Comparison of ENCODE assay signal across 10 cellular contexts in the genomic region with DNA sequence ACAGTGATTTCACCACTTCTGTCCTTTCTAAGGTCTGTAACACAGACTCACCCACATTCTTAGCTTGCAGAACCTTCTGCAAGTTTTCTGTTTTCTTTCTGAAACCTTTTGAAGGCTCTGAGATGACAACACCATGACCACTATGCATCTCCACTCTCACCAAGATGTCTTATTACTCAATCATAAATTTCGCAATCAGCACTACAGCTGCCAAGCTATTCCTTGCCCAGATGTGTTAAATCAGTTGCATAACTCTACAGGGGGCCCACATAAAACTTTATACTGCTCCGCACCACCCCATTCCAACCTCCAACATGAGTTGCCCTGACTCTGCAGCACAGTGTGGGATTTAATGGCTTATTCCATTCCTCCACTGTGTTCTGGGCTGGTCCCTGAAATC.
DNase-seq lines count a peak whose midpoint lies in the region; ATAC-seq and TF ChIP-seq lines count a peak whose summit lies in the region.
"Had no signal": no experiment of that assay in that cellular context is flagged by ENCODE, and none has a peak within 500 bp of the region (broad histone marks: within the 10 kb centered on the region; RNA-seq: fewer than 3 reads in every experiment).

No MANE protein-coding gene starts in this region.

- H3K27me3 ChIP-seq in dorsolateral prefrontal cortex: no peaks in the 10 kb centered on the region

- intact Hi-C loops in sciatic nerve (cut with DNase I) (no loop called here), dorsolateral prefrontal cortex (cut with DNase I) (no loop called here)

- peak; percentile 85 for DNase-seq in GM04504 (ENCODE audit: low read depth)
- peak; percentile 32 for DNase-seq in NCI-H226
- DNase-seq in dedifferentiated amniotic fluid mesenchymal stem cell (ENCODE audit: extremely low spot score): peak; percentile 52
- DNase-seq in sciatic nerve (ENCODE audit: low spot score): no peak
- no peak for DNase-seq in dorsolateral prefrontal cortex
- DNase-seq: activated T-cell treated with anti-CD3 and anti-CD28 coated beads, Interleukin-2, amount 50 U/mL, for 48 hours; GOT3; stimulated activated CD8-positive, alpha-beta memory T cell treated with anti-CD3 and anti-CD28 coated beads, Interleukin-4, amount 100 ng/mL, for 48 hours had no signal

- no peak for TF ChIP-seq CTCF in dorsolateral prefrontal cortex (IDR thresholded peaks at IDR 0.05 in 54 of 56, conservative IDR thresholded peaks at IDR 0.05 in 2 of 56; ENCODE audit: low read depth in 1 of 56, partially characterized antibody in 56 of 56)

- H3K27ac ChIP-seq in dorsolateral prefrontal cortex: no peak overlapping the region

- peak; percentile 96 for ATAC-seq in sciatic nerve
- no peak for ATAC-seq in GM21737 (IDR thresholded peaks at IDR 0.05; ENCODE audit: unreplicated experiment)
- ATAC-seq in HG03521 (IDR thresholded peaks at IDR 0.05; ENCODE audit: unreplicated experiment): no peak

- no peak overlapping the region for H3K4me3 ChIP-seq in dorsolateral prefrontal cortex

Comparison
In these comparisons a context has a peak if more than half of its experiments do, and no peak if none do; other contexts are left out.
1. DNase-seq: peak in GM04504 (single experiment), NCI-H226 (single experiment) and dedifferentiated amniotic fluid mesenchymal stem cell (single experiment); none in sciatic nerve (single experiment) and dorsolateral prefrontal cortex (0 of 10).